1 cellular context compared by ENCODE assay signal in genomic region chr17:43949777-43950176, GRCh38.
TF ChIP-seq lines count a peak whose summit lies in the region.

No MANE protein-coding gene starts in this region.

TF ChIP-seq in K562, 482 proteins besides CTCF, POLR2A, EP300 and RAD21:
- TF ChIP-seq BRF1 (IDR thresholded peaks at IDR 0.05; ENCODE audit: borderline replicate concordance, extremely low read depth, insufficient read length) = no peak
- TF ChIP-seq ZNF263 (CRISPR knock-in tag; IDR thresholded peaks at IDR 0.05; ENCODE audit: borderline replicate concordance) = peak; percentile 22; the same call in 1 of the 2 replicates
- TF ChIP-seq NBN (IDR thresholded peaks at IDR 0.05; ENCODE audit: low read depth) = no peak
TF ChIP-seq in K562: peak in this region for 1.
